1 cellular context compared by ENCODE assay signal in the genomic region with DNA sequence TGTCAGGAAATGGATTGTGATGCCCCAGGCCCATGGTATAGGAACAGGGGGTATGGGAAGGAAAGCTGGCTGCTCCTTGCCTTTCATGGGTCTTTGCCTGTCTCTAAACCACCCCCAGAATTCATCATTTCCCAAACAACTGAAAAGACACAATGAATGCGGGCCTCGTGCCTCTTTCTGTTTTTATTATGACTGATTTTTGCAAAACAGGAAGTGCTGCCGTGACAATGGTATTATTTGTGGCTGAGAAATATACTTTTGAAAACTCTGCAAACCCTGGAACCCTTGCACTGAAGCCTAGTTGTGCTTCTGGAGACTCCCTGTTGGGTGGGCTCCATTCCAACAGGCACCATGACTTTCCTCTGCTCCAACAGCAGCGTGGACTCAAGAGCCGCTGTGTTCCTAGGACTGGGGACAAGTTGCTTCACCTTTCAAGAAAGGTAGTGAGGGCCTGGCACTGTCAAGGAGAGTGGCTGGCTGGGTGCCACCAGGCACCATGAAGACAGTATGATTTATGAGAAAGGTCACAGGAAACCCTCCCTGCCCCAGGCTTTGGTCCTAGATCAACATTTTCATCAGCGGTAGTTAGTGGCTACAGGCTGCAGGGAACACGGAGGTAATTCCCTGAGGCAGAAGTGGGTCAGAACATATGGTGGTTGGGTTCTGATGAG.
A peak's percentile ranks its signal among the peaks of the same experiment; 100 is the strongest.
TF ChIP-seq lines count a peak whose summit lies in the region.

No MANE protein-coding gene starts in this region.

TF ChIP-seq in K562, 482 proteins besides CTCF, POLR2A, EP300 and RAD21 (continued from another document):
- TF ChIP-seq, protein P1, sequence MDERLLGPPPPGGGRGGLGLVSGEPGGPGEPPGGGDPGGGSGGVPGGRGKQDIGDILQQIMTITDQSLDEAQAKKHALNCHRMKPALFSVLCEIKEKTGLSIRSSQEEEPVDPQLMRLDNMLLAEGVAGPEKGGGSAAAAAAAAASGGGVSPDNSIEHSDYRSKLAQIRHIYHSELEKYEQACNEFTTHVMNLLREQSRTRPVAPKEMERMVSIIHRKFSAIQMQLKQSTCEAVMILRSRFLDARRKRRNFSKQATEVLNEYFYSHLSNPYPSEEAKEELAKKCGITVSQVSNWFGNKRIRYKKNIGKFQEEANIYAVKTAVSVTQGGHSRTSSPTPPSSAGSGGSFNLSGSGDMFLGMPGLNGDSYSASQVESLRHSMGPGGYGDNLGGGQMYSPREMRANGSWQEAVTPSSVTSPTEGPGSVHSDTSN (CRISPR knock-in tag; IDR thresholded peaks at IDR 0.05; ENCODE audit: low read depth): no peak
- TF ChIP-seq, protein P1 (tag; conservative IDR thresholded peaks at IDR 0.05; ENCODE audit: low read depth): peak; percentile 75
- no peak for TF ChIP-seq SRSF7 (optimal IDR thresholded peaks at IDR 0.05; ENCODE audit: low read depth, low read length)
- TF ChIP-seq SPI1 (IDR thresholded peaks at IDR 0.05; ENCODE audit: borderline replicate concordance, low read depth, low read length): peak; percentile 86
